17 cellular contexts compared by ENCODE assay signal in genomic region chr13:67299072-67299635, GRCh38.
DNase-seq lines count a peak whose midpoint lies in the region; ATAC-seq, FAIRE-seq and TF ChIP-seq lines count a peak whose summit lies in the region.
"Had no signal": no experiment of that assay in that cellular context is flagged by ENCODE, and none has a peak within 500 bp of the region (broad histone marks: within the 10 kb centered on the region; RNA-seq: fewer than 3 reads in every experiment).

No MANE protein-coding gene starts in this region.

- H3K4me2 ChIP-seq in HepG2 (ENCODE audit: low read depth, low read length) (no peak overlapping the region), astrocyte (ENCODE audit: low read length) (peak overlapping the region; percentile 52)

- H3K4me3 Mint-ChIP-seq in astrocyte (ENCODE audit: unreplicated experiment) = no peak overlapping the region
- H3K4me3 Mint-ChIP-seq in activated CD4-positive, alpha-beta T cell treated with anti-CD3 and anti-CD28 coated beads for 36 hours = no peak overlapping the region
- H3K4me3 Mint-ChIP-seq: activated naive CD8-positive, alpha-beta T cell treated with anti-CD3 and anti-CD28 coated beads, Interleukin-2, amount 50 U/mL, for 24 hours had no signal

- no peaks in the 10 kb centered on the region for H3K27me3 Mint-ChIP-seq in astrocyte (ENCODE audit: low read depth, unreplicated experiment)
- no peaks in the 10 kb centered on the region for H3K27me3 Mint-ChIP-seq in activated CD4-positive, alpha-beta T cell treated with anti-CD3 and anti-CD28 coated beads for 36 hours
- H3K27me3 Mint-ChIP-seq: activated naive CD8-positive, alpha-beta T cell treated with anti-CD3 and anti-CD28 coated beads, Interleukin-2, amount 50 U/mL, for 24 hours had no signal

- no peaks in the 10 kb centered on the region for H3K9me3 ChIP-seq in HepG2 (ENCODE audit: low read length)
- no peaks in the 10 kb centered on the region for H3K9me3 ChIP-seq in right lobe of liver
- no peaks in the 10 kb centered on the region for H3K9me3 ChIP-seq in astrocyte (ENCODE audit: insufficient read depth, low read depth, low read length)
- H3K9me3 ChIP-seq: neutrophil, upper lobe of right lung had no signal

- TF ChIP-seq RAD21 in HepG2 (CRISPR knock-in tag; IDR thresholded peaks at IDR 0.05) = no peak

- DNase-seq in HepG2 (ENCODE audit: low spot score) (no peak), right lobe of liver (no peak), astrocyte (ENCODE audit: low read depth) (peak; percentile 95), fibroblast of villous mesenchyme (ENCODE audit: low read depth) (peak; percentile 14), stromal cell of bone marrow (ENCODE audit: low read depth) (peak; percentile 77), GM12891 (ENCODE audit: insufficient read length, low spot score) (no peak)
- no peak for DNase-seq in activated CD4-positive, alpha-beta T cell treated with anti-CD3 and anti-CD28 coated beads for 36 hours
- DNase-seq: activated naive CD8-positive, alpha-beta T cell treated with anti-CD3 and anti-CD28 coated beads, Interleukin-2, amount 50 U/mL, for 24 hours; DMS 273 treated with DMSO at 0.1 percent for 48 hours; hypothalamus; NCI-H1436 treated with DMSO at 0.1 percent for 48 hours; stimulated activated CD4-positive, alpha-beta T cell treated with anti-CD3 and anti-CD28 coated beads, Interleukin-15, amount 100 ng/mL, for 24 hours; upper lobe of right lung had no signal

- TF ChIP-seq EP300 in HepG2 (IDR thresholded peaks at IDR 0.05; ENCODE audit: low read depth in 2 of 2, low read length in 2 of 2) = no peak
- TF ChIP-seq EP300 in HepG2 (CRISPR knock-in tag; IDR thresholded peaks at IDR 0.05; ENCODE audit: borderline replicate concordance) = no peak

- TF ChIP-seq POLR2A in HepG2 (IDR thresholded peaks at IDR 0.05; ENCODE audit: insufficient read depth in 1 of 2, low read depth in 2 of 2, low read length in 2 of 2) (no peak), right lobe of liver (IDR thresholded peaks at IDR 0.05) (no peak), GM12891 (IDR thresholded peaks at IDR 0.05; ENCODE audit: low read depth, low read length) (no peak)

- in situ Hi-C loops in HepG2 (cut with HindIII; ENCODE audit: extremely low pct_ligation_motif_present, low pct_unique_long_range_greater_than_20kb) = no loop called here

- POLR2A ChIA-PET in HepG2 (lab: Yijun Ruan, JAX) = no interaction called here
- POLR2A ChIA-PET in activated CD4-positive, alpha-beta T cell treated with anti-CD3 and anti-CD28 coated beads for 36 hours (lab: Charles Lee) = no interaction called here

- peak overlapping the region; percentile 97 for H3K27ac Mint-ChIP-seq in astrocyte (ENCODE audit: unreplicated experiment)
- no peak overlapping the region for H3K27ac Mint-ChIP-seq in activated CD4-positive, alpha-beta T cell treated with anti-CD3 and anti-CD28 coated beads for 36 hours
- H3K27ac Mint-ChIP-seq: activated naive CD8-positive, alpha-beta T cell treated with anti-CD3 and anti-CD28 coated beads, Interleukin-2, amount 50 U/mL, for 24 hours had no signal

- H3K36me3 ChIP-seq in HepG2 (replicated peaks in 1 of 2; ENCODE audit: control insufficient read depth in 1 of 2, insufficient read depth in 2 of 2, low read length in 2 of 2) (no peaks in the 10 kb centered on the region), right lobe of liver (no peaks in the 10 kb centered on the region), astrocyte (ENCODE audit: insufficient read depth, low read length) (no peaks in the 10 kb centered on the region)
- H3K36me3 ChIP-seq: neutrophil, upper lobe of right lung had no signal

- FAIRE-seq in HepG2 (lab: Jason Lieb, UNC) = no peak
- FAIRE-seq in astrocyte (lab: Jason Lieb, UNC) = peak; percentile 98
- no peak for FAIRE-seq in GM12891 (lab: Jason Lieb, UNC)
- FAIRE-seq: A204.1, K562 had no signal

- H2AFZ ChIP-seq in HepG2 (ENCODE audit: low read length) (no peak overlapping the region), astrocyte (ENCODE audit: low read depth, low read length) (peak overlapping the region; percentile 63)

- 29% methylated on average over 1 of the region's 1 CpG for WGBS in HepG2 (ENCODE audit: low lambda C conversion rate)
- WGBS in right lobe of liver (ENCODE audit: insufficient coverage, low coverage, low lambda C conversion rate, missing lambda C conversion rate) = 56% methylated on average over 1 of the region's 1 CpG

- CTCF ChIA-PET in HepG2 (lab: Yijun Ruan, JAX; ENCODE audit: low intra/inter-chr PET ratio, low total read pairs) = no interaction called here
- CTCF ChIA-PET in activated CD4-positive, alpha-beta T cell treated with anti-CD3 and anti-CD28 coated beads for 36 hours (lab: Charles Lee) = no interaction called here

- H3K4me1 ChIP-seq in HepG2 (ENCODE audit: insufficient read depth, low read length) (no peaks in the 10 kb centered on the region), right lobe of liver (no peaks in the 10 kb centered on the region), astrocyte (ENCODE audit: insufficient read depth, low read length) (peaks cover 6% of the 10 kb centered on the region)
- H3K4me1 ChIP-seq: upper lobe of right lung had no signal

- H4K20me1 ChIP-seq in HepG2 (ENCODE audit: insufficient read depth, low read length) (no peaks in the 10 kb centered on the region), astrocyte (ENCODE audit: insufficient read depth, low read length) (no peaks in the 10 kb centered on the region)

- no peak overlapping the region for H3K27ac ChIP-seq in HepG2 (ENCODE audit: extremely low read length, insufficient read depth, low read length)
- no peak overlapping the region for H3K27ac ChIP-seq in right lobe of liver
- peak overlapping the region; percentile 77 for H3K27ac ChIP-seq in astrocyte (ENCODE audit: low read depth, low read length)
- H3K27ac ChIP-seq: neutrophil, upper lobe of right lung had no signal

- no peak overlapping the region for H3K9ac ChIP-seq in HepG2 (ENCODE audit: insufficient read depth, low read depth, low read length)
- H3K9ac ChIP-seq in astrocyte (ENCODE audit: low read length) = peak overlapping the region; percentile 11

- H3K4me3 ChIP-seq in HepG2 (replicated peaks in 1 of 3; ENCODE audit: insufficient read depth in 1 of 3, low read depth in 2 of 3, low read length in 3 of 3) = no peak overlapping the region
- H3K4me3 ChIP-seq in right lobe of liver = no peak overlapping the region
- H3K4me3 ChIP-seq in astrocyte (ENCODE audit: insufficient read depth, low read depth, low read length) = no peak overlapping the region
- no peak overlapping the region for H3K4me3 ChIP-seq in fibroblast of villous mesenchyme (ENCODE audit: low read depth, low read length)
- H3K4me3 ChIP-seq: K562, upper lobe of right lung had no signal

- H3K4me1 Mint-ChIP-seq in astrocyte (ENCODE audit: low read depth, unreplicated experiment) = peaks cover 37% of the 10 kb centered on the region
- no peaks in the 10 kb centered on the region for H3K4me1 Mint-ChIP-seq in activated CD4-positive, alpha-beta T cell treated with anti-CD3 and anti-CD28 coated beads for 36 hours
- H3K4me1 Mint-ChIP-seq: activated naive CD8-positive, alpha-beta T cell treated with anti-CD3 and anti-CD28 coated beads, Interleukin-2, amount 50 U/mL, for 24 hours had no signal

- H3K9me3 Mint-ChIP-seq in astrocyte (ENCODE audit: unreplicated experiment) = no peaks in the 10 kb centered on the region
- H3K9me3 Mint-ChIP-seq in activated CD4-positive, alpha-beta T cell treated with anti-CD3 and anti-CD28 coated beads for 36 hours (ENCODE audit: low read depth) = peaks cover 1% of the 10 kb centered on the region
- H3K9me3 Mint-ChIP-seq: activated naive CD8-positive, alpha-beta T cell treated with anti-CD3 and anti-CD28 coated beads, Interleukin-2, amount 50 U/mL, for 24 hours had no signal

- H3K27me3 ChIP-seq in HepG2 (ENCODE audit: control insufficient read depth in 1 of 2, insufficient read depth in 2 of 2, low read length in 2 of 2) (no peaks in the 10 kb centered on the region), right lobe of liver (no peaks in the 10 kb centered on the region), astrocyte (ENCODE audit: insufficient read depth, low read length) (no peaks in the 10 kb centered on the region)
- H3K27me3 ChIP-seq: neutrophil, upper lobe of right lung had no signal

- no peaks in the 10 kb centered on the region for H3K36me3 Mint-ChIP-seq in astrocyte (ENCODE audit: low read depth, unreplicated experiment)
- H3K36me3 Mint-ChIP-seq in activated CD4-positive, alpha-beta T cell treated with anti-CD3 and anti-CD28 coated beads for 36 hours (ENCODE audit: low read depth) = no peaks in the 10 kb centered on the region

- H3K79me2 ChIP-seq in HepG2 (ENCODE audit: insufficient read depth, low read length) (no peaks in the 10 kb centered on the region), astrocyte (ENCODE audit: insufficient read depth, low read length) (no peaks in the 10 kb centered on the region)

- no peak for ATAC-seq in HepG2
- no peak for ATAC-seq in right lobe of liver
- no peak for ATAC-seq in activated CD4-positive, alpha-beta T cell treated with anti-CD3 and anti-CD28 coated beads for 36 hours
- no peak for ATAC-seq in HG02840 (IDR thresholded peaks at IDR 0.05; ENCODE audit: low FRiP score, unreplicated experiment)
- ATAC-seq: activated naive CD8-positive, alpha-beta T cell treated with anti-CD3 and anti-CD28 coated beads, Interleukin-2, amount 50 U/mL, for 24 hours; K562; upper lobe of right lung had no signal

- no TSS peak for BruUV-seq in HepG2 (replicated peaks; lab: Mats Ljungman, UMichigan)

- no peak for TF ChIP-seq CTCF in HepG2 (CRISPR knock-in tag; IDR thresholded peaks at IDR 0.05)
- no peak for TF ChIP-seq CTCF in right lobe of liver (IDR thresholded peaks at IDR 0.05)
- no peak for TF ChIP-seq CTCF in astrocyte (IDR thresholded peaks at IDR 0.05; ENCODE audit: insufficient read depth, low read depth, low read length)
- TF ChIP-seq CTCF in fibroblast of villous mesenchyme (IDR thresholded peaks at IDR 0.05; ENCODE audit: insufficient read depth, low read depth, low read length) = no peak

- intact Hi-C loops in HepG2 (cut with micrococcal nuclease; ENCODE audit: unreplicated experiment) = no loop called here
- intact Hi-C loops in right lobe of liver (cut with DNase I) = no loop called here
- intact Hi-C loops in activated CD4-positive, alpha-beta T cell treated with anti-CD3 and anti-CD28 coated beads for 36 hours (cut with DNase I, micrococcal nuclease) = no loop called here

TF ChIP-seq in HepG2, 621 proteins besides CTCF, POLR2A, EP300 and RAD21:
- TF ChIP-seq ZNF432 (CRISPR knock-in tag; IDR thresholded peaks at IDR 0.05; ENCODE audit: borderline replicate concordance) (no peak), MAFF (IDR thresholded peaks at IDR 0.05; ENCODE audit: low read depth, low read length) (peak; percentile 36; the same call in 1 of the 2 replicates), MAFK (conservative IDR thresholded peaks at IDR 0.05 in 1 of 2, IDR thresholded peaks at IDR 0.05 in 1 of 2; ENCODE audit: low read length in 2 of 2) (peak; percentile 33 to 75; a peak in 3 of 4 replicates)

TF ChIP-seq in GM12891, 5 proteins besides CTCF, POLR2A, EP300 and RAD21:
- TF ChIP-seq TAF1 (IDR thresholded peaks at IDR 0.05; ENCODE audit: low read depth, low read length) = no peak
- no peak for TF ChIP-seq SPI1 (IDR thresholded peaks at IDR 0.05; ENCODE audit: low read depth, low read length)
- no peak for TF ChIP-seq POU2F2 (IDR thresholded peaks at IDR 0.05; ENCODE audit: low read depth, low read length)
- TF ChIP-seq PAX5 (IDR thresholded peaks at IDR 0.05; ENCODE audit: insufficient read depth, low read length, severe bottlenecking) = no peak
- TF ChIP-seq POLR2AphosphoS5 (IDR thresholded peaks at IDR 0.05; ENCODE audit: low read depth, low read length) = no peak

Comparison
In these comparisons a context has a peak if more than half of its experiments do, and no peak if none do; other contexts are left out.
1. DNase-seq: peak in astrocyte (single experiment), fibroblast of villous mesenchyme (single experiment) and stromal cell of bone marrow (single experiment); none in HepG2 (single experiment), right lobe of liver (0 of 3), activated CD4-positive, alpha-beta T cell treated with anti-CD3 and anti-CD28 coated beads for 36 hours (single experiment) and GM12891 (single experiment).